In the genomic region with DNA sequence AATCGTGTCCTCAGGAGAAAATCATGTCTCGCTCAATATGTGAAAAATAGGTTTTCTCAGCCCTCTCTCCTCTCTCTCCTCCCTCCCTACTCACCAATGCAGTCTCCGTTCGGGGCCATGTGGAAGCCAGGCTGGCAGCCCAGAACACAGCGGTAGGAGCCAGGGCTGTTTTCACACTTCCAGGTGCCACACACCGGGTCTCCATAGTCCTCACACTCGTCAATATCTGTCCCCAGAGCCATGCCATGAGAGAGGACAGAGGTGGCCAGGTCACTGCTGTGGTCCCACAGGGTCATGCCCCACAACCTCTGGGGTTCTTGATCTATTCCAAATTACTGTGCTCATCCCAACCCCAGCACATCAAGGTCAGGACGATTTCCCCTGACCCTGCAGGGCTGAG, we compare ENCODE assay signal across 17 cellular contexts. TPM values are rescaled to one million over a fixed set of nuclear protein-coding genes. Genes with fewer than 3 reads are reported as not detected.
DNase-seq lines count a peak whose midpoint lies in the region; ATAC-seq and TF ChIP-seq lines count a peak whose summit lies in the region.
"Had no signal": no experiment of that assay in that cellular context is flagged by ENCODE, and none has a peak within 500 bp of the region (broad histone marks: within the 10 kb centered on the region; RNA-seq: fewer than 3 reads in every experiment).

No MANE protein-coding gene starts in this region.

- no peak overlapping the region for H3K4me2 ChIP-seq in neural progenitor cell
- H3K4me2 ChIP-seq: PC-9 had no signal

- H2AFZ ChIP-seq in neural progenitor cell (replicated peaks) = no peak overlapping the region
- H2AFZ ChIP-seq: PC-9 had no signal

- intact Hi-C loops in left ventricle myocardium superior (cut with micrococcal nuclease) = no loop called here
- intact Hi-C loops in Right ventricle myocardium inferior (cut with DNase I) = no loop called here

- H3K4me3 ChIP-seq in neural progenitor cell = no peak overlapping the region
- H3K4me3 ChIP-seq: K562, PC-9 had no signal

- H3K9ac ChIP-seq in neural progenitor cell = no peak overlapping the region

- no peaks in the 10 kb centered on the region for H3K9me3 ChIP-seq in neural progenitor cell (ENCODE audit: low read depth)

- H3K36me3 ChIP-seq in neural progenitor cell = no peaks in the 10 kb centered on the region

- H3K27me3 ChIP-seq in neural progenitor cell = no peaks in the 10 kb centered on the region

- no peak for TF ChIP-seq CTCF in neural progenitor cell (IDR thresholded peaks at IDR 0.05)

- H3K9me3 Mint-ChIP-seq in neural progenitor cell = no peaks in the 10 kb centered on the region

- peaks cover under 1% of the 10 kb centered on the region for H3F3A ChIP-seq in neural progenitor cell (ENCODE audit: low read depth)

- H3K4me1 Mint-ChIP-seq in neural progenitor cell = peaks cover 41% of the 10 kb centered on the region

- ATAC-seq in left ventricle myocardium superior (peak; percentile 7), Right ventricle myocardium inferior (no peak)
- ATAC-seq: K562 had no signal

- H3K27ac ChIP-seq in neural progenitor cell = no peak overlapping the region
- H3K27ac ChIP-seq: HL-60, PC-9 had no signal

- H4K20me1 ChIP-seq in neural progenitor cell (ENCODE audit: low read depth) = no peaks in the 10 kb centered on the region

- DNase-seq in left ventricle myocardium superior (no peak), Right ventricle myocardium inferior (ENCODE audit: missing footprints) (no peak), cerebellum (ENCODE audit: low spot score) (peak; percentile 55), neural progenitor cell (ENCODE audit: low spot score) (no peak), NCI-H774 (lab: John Stamatoyannopoulos, UW) (no peak), DMS153 treated with DMSO at 0.1 percent for 48 hours (lab: John Stamatoyannopoulos, UW; ENCODE audit: unreplicated experiment) (no peak)
- DNase-seq in central memory CD4-positive, alpha-beta T cell = no peak
- DNase-seq: CD4-positive, alpha-beta memory T cell; GOT3; NCI-H1048; NCI-H146; NCI-H345; NCI-H69; PC-9; SHP77 treated with DMSO at 0.1 percent for 48 hours had no signal

- peaks cover 8% of the 10 kb centered on the region for H3K27me3 Mint-ChIP-seq in neural progenitor cell (ENCODE audit: insufficient read depth, low read depth)

- peaks cover 20% of the 10 kb centered on the region for H3K4me1 ChIP-seq in neural progenitor cell

- H3K27ac Mint-ChIP-seq in neural progenitor cell = peak overlapping the region; percentile 38

- no peak overlapping the region for H3K4me3 Mint-ChIP-seq in neural progenitor cell
- H3K4me3 Mint-ChIP-seq: CD4-positive, alpha-beta memory T cell had no signal

- H3K36me3 Mint-ChIP-seq in neural progenitor cell = no peaks in the 10 kb centered on the region
- H3K36me3 Mint-ChIP-seq: CD4-positive, alpha-beta memory T cell had no signal

- no peaks in the 10 kb centered on the region for H3K79me2 ChIP-seq in neural progenitor cell (ENCODE audit: low read depth)

RNA-seq across cellular contexts. Expression of a gene that starts 13.5 kb away (rescaled TPM):
- total RNA-seq in left ventricle myocardium superior (37.5 TPM), Right ventricle myocardium inferior (38.4 TPM), cerebellum (13.9 TPM), neural progenitor cell (ENCODE audit: low replicate concordance) (45.5 and 47.0 TPM in 2 replicates)

RNA-seq across cellular contexts. Expression of a gene that starts 14.0 kb away (rescaled TPM):
- total RNA-seq in left ventricle myocardium superior = 105 TPM
- total RNA-seq in Right ventricle myocardium inferior = 87.1 TPM
- 23.4 TPM for total RNA-seq in cerebellum
- 371 and 405 TPM in 2 replicates for total RNA-seq in neural progenitor cell (ENCODE audit: low replicate concordance)
